In genomic region chr1:156660752-156661112, GRCh38 we compare ENCODE assay signal across 8 cellular contexts. TPM values are rescaled to one million over a fixed set of nuclear protein-coding genes. Genes with fewer than 3 reads are reported as not detected.
DNase-seq lines count a peak whose midpoint lies in the region; ATAC-seq and TF ChIP-seq lines count a peak whose summit lies in the region.

No MANE protein-coding gene starts in this region.

- ATAC-seq in GM18511 (IDR thresholded peaks at IDR 0.05; ENCODE audit: unreplicated experiment), result peak; percentile 2
- ATAC-seq in gastrocnemius medialis, result no peak
- no peak for ATAC-seq in left lobe of liver

- TF ChIP-seq POLR2A in Peyer's patch (IDR thresholded peaks at IDR 0.05) (no peak), esophagus muscularis mucosa (IDR thresholded peaks at IDR 0.05; ENCODE audit: low read depth) (no peak), gastrocnemius medialis (IDR thresholded peaks at IDR 0.05) (no peak)

- H3K27ac ChIP-seq in Peyer's patch, result peak overlapping the region; percentile 67 to 92 (median 82)
- peak overlapping the region; percentile 78 to 85 (median 82) for H3K27ac ChIP-seq in esophagus muscularis mucosa (replicated peaks in 1 of 4)
- H3K27ac ChIP-seq in gastrocnemius medialis, result peak overlapping the region; percentile 91 to 97 (median 94)

- peaks cover 28 to 90% (median 34%) of the 10 kb centered on the region in 4 donors for H3K4me1 ChIP-seq in Peyer's patch
- peaks cover 80 to 91% (median 87%) of the 10 kb centered on the region in 4 donors for H3K4me1 ChIP-seq in esophagus muscularis mucosa
- peaks cover 77 to 78% of the 10 kb centered on the region in 2 donors for H3K4me1 ChIP-seq in gastrocnemius medialis

- H3K27me3 ChIP-seq in Peyer's patch (no peaks in the 10 kb centered on the region), esophagus muscularis mucosa (peaks cover 0 to 16% (median 6%) of the 10 kb centered on the region in 4 donors), gastrocnemius medialis (peaks cover 8 to 14% (median 13%) of the 10 kb centered on the region in 3 donors)

- intact Hi-C loops in esophagus muscularis mucosa (cut with DNase I), result no loop called here
- intact Hi-C loops in gastrocnemius medialis (cut with DNase I; ENCODE audit: low total_unique reads), result loop anchor here (1.0 to 10.0 kb wide), 7 partner anchors 18 to 536 kb away; partner anchors contain the start of genes MEF2D, MRPL24 and PEAR1

- no peak for TF ChIP-seq EP300 in esophagus muscularis mucosa (IDR thresholded peaks at IDR 0.05)

- no peaks in the 10 kb centered on the region for H3K9me3 ChIP-seq in Peyer's patch
- no peaks in the 10 kb centered on the region for H3K9me3 ChIP-seq in esophagus muscularis mucosa
- no peaks in the 10 kb centered on the region for H3K9me3 ChIP-seq in gastrocnemius medialis

- peak overlapping the region in 3 of 4 donors; percentile 21 to 58 (median 54) for H3K4me3 ChIP-seq in Peyer's patch
- peak overlapping the region in 3 of 4 donors; percentile 15 to 38 (median 15) for H3K4me3 ChIP-seq in esophagus muscularis mucosa
- peak overlapping the region; percentile 16 to 46 (median 17) for H3K4me3 ChIP-seq in gastrocnemius medialis

- WGBS in esophagus muscularis mucosa, result 76% methylated on average over 2 of the region's 2 CpGs

- in situ Hi-C loops in gastrocnemius medialis (cut with MboI; ENCODE audit: low sequenced_read_pairs in 4 of 4), result no loop called here

- no peak for DNase-seq in Peyer's patch
- no peak for DNase-seq in esophagus muscularis mucosa (ENCODE audit: extremely low spot score)
- no peak for DNase-seq in gastrocnemius medialis
- no peak for DNase-seq in left lobe of liver (ENCODE audit: low spot score)
- DNase-seq in H4 (ENCODE audit: low spot score), result no peak
- DNase-seq in NCI-H345 (lab: John Stamatoyannopoulos, UW), result no peak
- no peak for DNase-seq in NCI-H524 (lab: John Stamatoyannopoulos, UW)

- H3K36me3 ChIP-seq in Peyer's patch (no peaks in the 10 kb centered on the region), esophagus muscularis mucosa (no peaks in the 10 kb centered on the region), gastrocnemius medialis (no peaks in the 10 kb centered on the region)

- TF ChIP-seq CTCF in Peyer's patch (IDR thresholded peaks at IDR 0.05) (no peak), esophagus muscularis mucosa (IDR thresholded peaks at IDR 0.05) (no peak), gastrocnemius medialis (IDR thresholded peaks at IDR 0.05 in 4 of 5, conservative IDR thresholded peaks at IDR 0.05 in 1 of 5) (no peak)

RNA-seq across cellular contexts. Expression of gene NES, which starts 16.5 kb away (rescaled TPM):
- total RNA-seq in Peyer's patch, result 10 to 100 TPM in 1 of 4 donors, 1 to 10 TPM in 3; 2.8 to 25.6 (median 3.1) TPM
- 10 to 100 TPM; 16.6 to 37.4 (median 32.5) TPM for total RNA-seq in esophagus muscularis mucosa
- 10 to 100 TPM; 13.7 to 60.9 (median 26.4) TPM for total RNA-seq in gastrocnemius medialis
- 1.4 TPM for total RNA-seq in left lobe of liver
- total RNA-seq in H4 (2014; rRNA removed; shearing (Covaris generic)), result 0.41 and 0.48 TPM in 2 replicates

RNA-seq across cellular contexts. Expression of gene BCAN, which starts 18.8 kb away (rescaled TPM):
- 1 to 10 TPM in 1 of 4 donors, under 1 TPM in 1, not detected in 2; 0.28 to 1.3 TPM for total RNA-seq in Peyer's patch
- 1 to 10 TPM in 1 of 4 donors, under 1 TPM in 2, not detected in 1; 0.45 to 1.0 (median 0.99) TPM for total RNA-seq in esophagus muscularis mucosa
- under 1 TPM in 2 of 4 donors, not detected in 2; 0.26 to 0.29 TPM for total RNA-seq in gastrocnemius medialis
- not detected for total RNA-seq in left lobe of liver
- 0.06 TPM in 1 of 2 replicates, not detected in the other for total RNA-seq in H4 (2014; rRNA removed; shearing (Covaris generic))

RNA-seq across cellular contexts. Expression of gene HAPLN2, which starts 41.5 kb away (rescaled TPM):
- total RNA-seq in Peyer's patch (1 to 10 TPM in 3 of 4 donors, not detected in 1; 1.9 to 2.2 (median 2.1) TPM), esophagus muscularis mucosa (1 to 10 TPM in 3 of 4 donors, under 1 TPM in 1; 0.83 to 5.1 (median 2.2) TPM), gastrocnemius medialis (1 to 10 TPM in 3 of 4 donors, under 1 TPM in 1; 0.53 to 6.0 (median 3.0) TPM), left lobe of liver (not detected)
- total RNA-seq in H4 (2014; rRNA removed; shearing (Covaris generic)), result not detected in 2 replicates

RNA-seq across cellular contexts. Expression of gene CRABP2, which starts 44.7 kb away (rescaled TPM):
- total RNA-seq in Peyer's patch, result 1 to 10 TPM in 2 of 4 donors, not detected in 2; 3.6 to 5.0 TPM
- 1 to 10 TPM; 1.2 to 6.4 (median 2.7) TPM for total RNA-seq in esophagus muscularis mucosa
- total RNA-seq in gastrocnemius medialis, result 1 to 10 TPM in 1 of 4 donors, under 1 TPM in 1, not detected in 2; 0.98 to 1.3 TPM
- total RNA-seq in left lobe of liver, result 0.33 TPM
- 0.95 and 3.8 TPM in 2 replicates for total RNA-seq in H4 (2014; rRNA removed; shearing (Covaris generic))

RNA-seq across cellular contexts. Expression of gene GPATCH4, which starts 59.5 kb away (rescaled TPM):
- total RNA-seq in Peyer's patch, result 10 to 100 TPM in 2 of 4 donors, 1 to 10 TPM in 2; 6.3 to 38.0 (median 11.3) TPM
- 10 to 100 TPM; 22.6 to 32.8 (median 26.4) TPM for total RNA-seq in esophagus muscularis mucosa
- 100 to 1,000 TPM in 1 of 4 donors, 10 to 100 TPM in 3; 35.6 to 103 (median 47.6) TPM for total RNA-seq in gastrocnemius medialis
- total RNA-seq in left lobe of liver, result 7.3 TPM
- 31.8 and 49.3 TPM in 2 replicates for total RNA-seq in H4 (2014; rRNA removed; shearing (Covaris generic))
